ENCODE assay signal across 6 cellular contexts in genomic region chr6:41071501-41071922, GRCh38. TPM values are rescaled to one million over a fixed set of nuclear protein-coding genes. Genes with fewer than 3 reads are reported as not detected.
A peak's percentile ranks its signal among the peaks of the same experiment; 100 is the strongest.
DNase-seq lines count a peak whose midpoint lies in the region; ATAC-seq, FAIRE-seq and TF ChIP-seq lines count a peak whose summit lies in the region.

No MANE protein-coding gene starts in this region.

- H3K36me3 Mint-ChIP-seq in naive thymus-derived CD8-positive, alpha-beta T cell: peaks cover 10 to 42% (median 12%) of the 10 kb centered on the region in 3 donors

- peaks cover 0 to 4% (median 0%) of the 10 kb centered on the region in 5 donors for H3K27me3 Mint-ChIP-seq in naive thymus-derived CD8-positive, alpha-beta T cell

- in situ Hi-C loops in astrocyte of the cerebellum (cut with HindIII; ENCODE audit: low sequenced_read_pairs): loop anchor here (25.0 kb wide), 1 partner anchor 1709 kb away; no protein-coding TSS in a partner anchor

- ATAC-seq in naive thymus-derived CD8-positive, alpha-beta T cell: no peak
- ATAC-seq in HG02938 (IDR thresholded peaks at IDR 0.05; ENCODE audit: unreplicated experiment): no peak

- peak overlapping the region; percentile 92 to 99 (median 98) for H3K27ac Mint-ChIP-seq in naive thymus-derived CD8-positive, alpha-beta T cell

- DNase-seq in stimulated activated CD4-positive, alpha-beta T cell treated with anti-CD3 and anti-CD28 coated beads, Interleukin-2, amount 100 ng/mL, for 4 hours (ENCODE audit: low read depth): peak; percentile 51
- DNase-seq in stimulated activated CD4-positive, alpha-beta T cell treated with anti-CD3 and anti-CD28 coated beads, Interleukin-2, amount 100 ng/mL, for 48 hours: no peak
- DNase-seq in astrocyte of the cerebellum (ENCODE audit: low read depth) (no peak), HTR-8/SVneo (ENCODE audit: insufficient read length, low spot score) (no peak)
- DNase-seq in naive thymus-derived CD8-positive, alpha-beta T cell: peak in 1 of 10 donors; percentile 50

- H3K9me3 Mint-ChIP-seq in naive thymus-derived CD8-positive, alpha-beta T cell: no peaks in the 10 kb centered on the region

- H3K4me3 ChIP-seq in astrocyte of the cerebellum (ENCODE audit: low read depth, low read length): peak overlapping the region; percentile 88

- peak overlapping the region; percentile 93 to 98 (median 96) for H3K4me3 Mint-ChIP-seq in naive thymus-derived CD8-positive, alpha-beta T cell

- peaks cover 26 to 65% (median 53%) of the 10 kb centered on the region in 4 donors for H3K4me1 Mint-ChIP-seq in naive thymus-derived CD8-positive, alpha-beta T cell

- no peak for TF ChIP-seq CTCF in astrocyte of the cerebellum (IDR thresholded peaks at IDR 0.05; ENCODE audit: low read depth, low read length, missing control alignments)

- FAIRE-seq in HTR-8/SVneo (lab: Jason Lieb, UNC): no peak

- POLR2A ChIA-PET in naive thymus-derived CD8-positive, alpha-beta T cell (lab: Charles Lee): interaction anchor here (0.8 to 1.5 kb wide), 3 partner anchors 8 to 43 kb away, joined by 3 to 6 read pairs (median 4); no protein-coding TSS in a partner anchor

RNA-seq across cellular contexts. Expression of gene OARD1, which starts 0.6 kb away (rescaled TPM):
- 10 to 100 TPM; 48.7 to 52.1 TPM for total RNA-seq in naive thymus-derived CD8-positive, alpha-beta T cell
- 10 to 100 TPM; 41.2 to 48.5 (median 48.1) TPM for polyA plus RNA-seq in naive thymus-derived CD8-positive, alpha-beta T cell

RNA-seq across cellular contexts. Expression of gene NFYA, which starts 1.3 kb away (rescaled TPM):
- 10 to 100 TPM; 58.9 to 60.0 TPM for total RNA-seq in naive thymus-derived CD8-positive, alpha-beta T cell
- polyA plus RNA-seq in naive thymus-derived CD8-positive, alpha-beta T cell: 10 to 100 TPM; 17.0 to 27.9 (median 20.4) TPM

RNA-seq across cellular contexts. Expression of gene APOBEC2, which starts 18.5 kb away (rescaled TPM):
- total RNA-seq in naive thymus-derived CD8-positive, alpha-beta T cell: not detected
- under 1 TPM in 2 of 3 donors, not detected in 1; 0.39 to 0.45 TPM for polyA plus RNA-seq in naive thymus-derived CD8-positive, alpha-beta T cell

RNA-seq across cellular contexts. Expression of gene TSPO2, which starts 29.2 kb away (rescaled TPM):
- not detected for total RNA-seq in naive thymus-derived CD8-positive, alpha-beta T cell
- not detected for polyA plus RNA-seq in naive thymus-derived CD8-positive, alpha-beta T cell

RNA-seq across cellular contexts. Expression of gene UNC5CL, which starts 32.5 kb away (rescaled TPM):
- total RNA-seq in naive thymus-derived CD8-positive, alpha-beta T cell: 1 to 10 TPM; 6.3 to 7.3 TPM
- under 1 TPM in 2 of 3 donors, not detected in 1; 0.07 to 0.34 TPM for polyA plus RNA-seq in naive thymus-derived CD8-positive, alpha-beta T cell
